In the genomic region with DNA sequence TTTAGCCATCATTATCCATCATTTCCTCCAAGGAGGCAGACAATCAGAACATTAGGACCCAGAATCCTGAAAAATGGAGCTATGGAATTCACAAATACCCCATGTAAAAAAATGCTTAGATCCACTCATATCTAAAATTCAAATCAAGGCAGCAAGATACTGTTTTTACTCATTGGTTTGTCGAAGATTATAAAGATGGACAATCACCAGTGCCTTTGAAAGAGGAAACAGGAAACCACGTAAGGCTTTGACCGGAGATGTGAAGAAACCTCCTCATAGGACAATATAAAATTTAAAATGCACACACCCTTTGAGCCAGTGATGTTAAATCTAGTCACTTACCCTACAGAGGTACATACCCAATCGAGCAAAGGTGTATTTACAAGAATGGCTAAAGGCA, we compare ENCODE assay signal across 14 cellular contexts.
DNase-seq lines count a peak whose midpoint lies in the region; ATAC-seq, FAIRE-seq and TF ChIP-seq lines count a peak whose summit lies in the region.
"Had no signal": no experiment of that assay in that cellular context is flagged by ENCODE, and none has a peak within 500 bp of the region (broad histone marks: within the 10 kb centered on the region; RNA-seq: fewer than 3 reads in every experiment).

No MANE protein-coding gene starts in this region.

- FAIRE-seq in GM12892 (lab: Jason Lieb, UNC): no peak

- no peak overlapping the region for H2AFZ ChIP-seq in Loucy (ENCODE audit: low read length)

- H3K27ac Mint-ChIP-seq in activated CD4-positive, alpha-beta T cell treated with anti-CD3 and anti-CD28 coated beads, Interleukin-2, amount 10 ng/mL, durations not matched to agents 7 days and 5 days: peak overlapping the region; percentile 94
- H3K27ac Mint-ChIP-seq in activated T-helper 2 cell treated with anti-CD3 and anti-CD28 coated beads, Interferon-gamma antibody, Interleukin-2, Interleukin-4, amounts not matched to agents 10 μg/mL and 5 μg/mL and 100 μg/mL, durations not matched to agents 14 hours and 24 hours and 36 hours: peak overlapping the region; percentile 69
- peak overlapping the region; percentile 63 for H3K27ac Mint-ChIP-seq in stimulated activated effector memory CD8-positive, alpha-beta T cell treated with anti-CD3 and anti-CD28 coated beads, Interleukin-12 subunit alpha, Interleukin-12 subunit beta, amount 100 ng/mL, for 72 hours
- H3K27ac Mint-ChIP-seq: nephron, WTC11 had no signal

- H3K36me3 ChIP-seq in Loucy (ENCODE audit: insufficient read depth, low read length): peaks cover 39% of the 10 kb centered on the region; the same call in 1 of the 2 replicates
- H3K36me3 ChIP-seq in breast epithelium: no peaks in the 10 kb centered on the region
- H3K36me3 ChIP-seq: SJSA1 had no signal

- TF ChIP-seq CTCF in Loucy (conservative IDR thresholded peaks at IDR 0.05; ENCODE audit: low read length): no peak
- TF ChIP-seq CTCF in breast epithelium (IDR thresholded peaks at IDR 0.05): no peak

- CTCF ChIA-PET in activated CD4-positive, alpha-beta T cell treated with anti-CD3 and anti-CD28 coated beads, Interleukin-2, amount 10 ng/mL, durations not matched to agents 7 days and 5 days (lab: Charles Lee): interaction anchor here (0.9 kb wide), 1 partner anchor 12 kb away, joined by 3 read pairs; no protein-coding TSS in a partner anchor

- H3K9me2 ChIP-seq in Loucy (replicated peaks; ENCODE audit: low read depth, low read length): no peaks in the 10 kb centered on the region

- POLR2A ChIA-PET in activated CD4-positive, alpha-beta T cell treated with anti-CD3 and anti-CD28 coated beads, Interleukin-2, amount 10 ng/mL, durations not matched to agents 7 days and 5 days (lab: Charles Lee): no interaction called here

- H3K4me3 ChIP-seq in Loucy (ENCODE audit: low read length, poor library complexity, severe bottlenecking) (peak overlapping the region; percentile 51), breast epithelium (no peak overlapping the region)
- H3K4me3 ChIP-seq: SJSA1 had no signal

- peaks cover 51% of the 10 kb centered on the region for H3K4me1 ChIP-seq in Loucy (ENCODE audit: insufficient read depth, low read length, poor library complexity, severe bottlenecking)
- H3K4me1 ChIP-seq in breast epithelium: no peaks in the 10 kb centered on the region

- H3K27me3 Mint-ChIP-seq in activated CD4-positive, alpha-beta T cell treated with anti-CD3 and anti-CD28 coated beads, Interleukin-2, amount 10 ng/mL, durations not matched to agents 7 days and 5 days: no peaks in the 10 kb centered on the region
- no peaks in the 10 kb centered on the region for H3K27me3 Mint-ChIP-seq in activated T-helper 2 cell treated with anti-CD3 and anti-CD28 coated beads, Interferon-gamma antibody, Interleukin-2, Interleukin-4, amounts not matched to agents 10 μg/mL and 5 μg/mL and 100 μg/mL, durations not matched to agents 14 hours and 24 hours and 36 hours (ENCODE audit: low read depth)

- no peak overlapping the region for H3K4me3 Mint-ChIP-seq in activated CD4-positive, alpha-beta T cell treated with anti-CD3 and anti-CD28 coated beads, Interleukin-2, amount 10 ng/mL, durations not matched to agents 7 days and 5 days
- H3K4me3 Mint-ChIP-seq in activated T-helper 2 cell treated with anti-CD3 and anti-CD28 coated beads, Interferon-gamma antibody, Interleukin-2, Interleukin-4, amounts not matched to agents 10 μg/mL and 5 μg/mL and 100 μg/mL, durations not matched to agents 14 hours and 24 hours and 36 hours (ENCODE audit: low read depth): peak overlapping the region; percentile 45
- H3K4me3 Mint-ChIP-seq in stimulated activated effector memory CD8-positive, alpha-beta T cell treated with anti-CD3 and anti-CD28 coated beads, Interleukin-12 subunit alpha, Interleukin-12 subunit beta, amount 100 ng/mL, for 72 hours: peak overlapping the region; percentile 30
- H3K4me3 Mint-ChIP-seq: activated T-cell treated with anti-CD3 and anti-CD28 coated beads, Interleukin-2, amount 50 U/mL, for 4 hours; nephron; WTC11 had no signal

- no peak for ATAC-seq in stimulated activated effector memory CD8-positive, alpha-beta T cell treated with anti-CD3 and anti-CD28 coated beads, Interleukin-12 subunit alpha, Interleukin-12 subunit beta, amount 100 ng/mL, for 72 hours
- ATAC-seq in GM21381 (IDR thresholded peaks at IDR 0.05; ENCODE audit: unreplicated experiment): no peak
- ATAC-seq: activated T-cell treated with anti-CD3 and anti-CD28 coated beads, Interleukin-2, amount 50 U/mL, for 4 hours; WTC11 had no signal

- no peak overlapping the region for H3K27ac ChIP-seq in breast epithelium
- H3K27ac ChIP-seq: SJSA1 had no signal

- TF ChIP-seq POLR2A in GM12892 (IDR thresholded peaks at IDR 0.05; ENCODE audit: low read depth, low read length) (no peak), breast epithelium (IDR thresholded peaks at IDR 0.05) (no peak)

- peaks cover 37% of the 10 kb centered on the region for H3K36me3 Mint-ChIP-seq in activated CD4-positive, alpha-beta T cell treated with anti-CD3 and anti-CD28 coated beads, Interleukin-2, amount 10 ng/mL, durations not matched to agents 7 days and 5 days (ENCODE audit: low read depth)
- peaks cover 9% of the 10 kb centered on the region for H3K36me3 Mint-ChIP-seq in activated T-helper 2 cell treated with anti-CD3 and anti-CD28 coated beads, Interferon-gamma antibody, Interleukin-2, Interleukin-4, amounts not matched to agents 10 μg/mL and 5 μg/mL and 100 μg/mL, durations not matched to agents 14 hours and 24 hours and 36 hours (ENCODE audit: low read depth)
- H3K36me3 Mint-ChIP-seq in stimulated activated effector memory CD8-positive, alpha-beta T cell treated with anti-CD3 and anti-CD28 coated beads, Interleukin-12 subunit alpha, Interleukin-12 subunit beta, amount 100 ng/mL, for 72 hours: peaks cover 17% of the 10 kb centered on the region
- H3K36me3 Mint-ChIP-seq: WTC11 had no signal

- H3K9ac ChIP-seq in Loucy (ENCODE audit: low read depth, low read length, poor library complexity, severe bottlenecking): peak overlapping the region; percentile 0

- H3K27me3 ChIP-seq in Loucy (ENCODE audit: insufficient read depth, low read length, poor library complexity, severe bottlenecking) (no peaks in the 10 kb centered on the region), breast epithelium (no peaks in the 10 kb centered on the region)
- H3K27me3 ChIP-seq: SJSA1 had no signal

- intact Hi-C loops in activated T-helper 2 cell treated with anti-CD3 and anti-CD28 coated beads, Interferon-gamma antibody, Interleukin-2, Interleukin-4, amounts not matched to agents 10 μg/mL and 5 μg/mL and 100 μg/mL, durations not matched to agents 14 hours and 24 hours and 36 hours (cut with micrococcal nuclease): loop anchor here (2.0 to 5.0 kb wide), 2 partner anchors 41 to 68 kb away; no protein-coding TSS in a partner anchor
- intact Hi-C loops in breast epithelium (cut with DNase I; ENCODE audit: low total_unique reads): no loop called here

- H3K4me1 Mint-ChIP-seq in activated CD4-positive, alpha-beta T cell treated with anti-CD3 and anti-CD28 coated beads, Interleukin-2, amount 10 ng/mL, durations not matched to agents 7 days and 5 days: peaks cover 72% of the 10 kb centered on the region
- peaks cover 52% of the 10 kb centered on the region for H3K4me1 Mint-ChIP-seq in activated T-helper 2 cell treated with anti-CD3 and anti-CD28 coated beads, Interferon-gamma antibody, Interleukin-2, Interleukin-4, amounts not matched to agents 10 μg/mL and 5 μg/mL and 100 μg/mL, durations not matched to agents 14 hours and 24 hours and 36 hours (ENCODE audit: low read depth)
- peaks cover 71% of the 10 kb centered on the region for H3K4me1 Mint-ChIP-seq in stimulated activated effector memory CD8-positive, alpha-beta T cell treated with anti-CD3 and anti-CD28 coated beads, Interleukin-12 subunit alpha, Interleukin-12 subunit beta, amount 100 ng/mL, for 72 hours

- H3K9me3 ChIP-seq in Loucy (ENCODE audit: insufficient read depth, low read depth, low read length): no peaks in the 10 kb centered on the region
- no peaks in the 10 kb centered on the region for H3K9me3 ChIP-seq in breast epithelium
- H3K9me3 ChIP-seq: SJSA1 had no signal

- no peak for DNase-seq in activated CD4-positive, alpha-beta T cell treated with anti-CD3 and anti-CD28 coated beads, Interleukin-2, amount 10 ng/mL, durations not matched to agents 7 days and 5 days
- DNase-seq in activated CD4-positive, alpha-beta T cell treated with anti-CD3 and anti-CD28 coated beads, Interleukin-2, amount 50 U/mL, for 1 hour: no peak
- no peak for DNase-seq in activated T-helper 2 cell treated with anti-CD3 and anti-CD28 coated beads, Interferon-gamma antibody, Interleukin-2, Interleukin-4, amounts not matched to agents 10 μg/mL and 5 μg/mL and 100 μg/mL, durations not matched to agents 14 hours and 24 hours and 36 hours (ENCODE audit: low spot score)
- no peak for DNase-seq in stimulated activated effector memory CD8-positive, alpha-beta T cell treated with anti-CD3 and anti-CD28 coated beads, Interleukin-12 subunit alpha, Interleukin-12 subunit beta, amount 100 ng/mL, for 72 hours (ENCODE audit: low spot score in 2 of 2)
- no peak for DNase-seq in GM12892 (ENCODE audit: insufficient read length)
- DNase-seq in breast epithelium (ENCODE audit: low spot score in 2 of 2): no peak
- DNase-seq: activated T-cell treated with anti-CD3 and anti-CD28 coated beads, Interleukin-2, amount 50 U/mL, for 4 hours; left ventricle myocardium superior; NCI-H82 had no signal

- peaks cover 98% of the 10 kb centered on the region for H3K79me2 ChIP-seq in Loucy (ENCODE audit: insufficient read depth, low read length)

- H3K9me3 Mint-ChIP-seq in activated CD4-positive, alpha-beta T cell treated with anti-CD3 and anti-CD28 coated beads, Interleukin-2, amount 10 ng/mL, durations not matched to agents 7 days and 5 days: no peaks in the 10 kb centered on the region
- H3K9me3 Mint-ChIP-seq in activated T-helper 2 cell treated with anti-CD3 and anti-CD28 coated beads, Interferon-gamma antibody, Interleukin-2, Interleukin-4, amounts not matched to agents 10 μg/mL and 5 μg/mL and 100 μg/mL, durations not matched to agents 14 hours and 24 hours and 36 hours: no peaks in the 10 kb centered on the region
- no peaks in the 10 kb centered on the region for H3K9me3 Mint-ChIP-seq in stimulated activated effector memory CD8-positive, alpha-beta T cell treated with anti-CD3 and anti-CD28 coated beads, Interleukin-12 subunit alpha, Interleukin-12 subunit beta, amount 100 ng/mL, for 72 hours
- H3K9me3 Mint-ChIP-seq: activated T-cell treated with anti-CD3 and anti-CD28 coated beads, Interleukin-2, amount 50 U/mL, for 4 hours; nephron; WTC11 had no signal

- H3K4me2 ChIP-seq in Loucy (ENCODE audit: low read depth, low read length, poor library complexity, severe bottlenecking): peak overlapping the region; percentile 72

- H3F3A ChIP-seq in Loucy (ENCODE audit: low read depth): peaks cover 3% of the 10 kb centered on the region; the same call in 1 of the 2 replicates

- H4K20me1 ChIP-seq in Loucy (ENCODE audit: insufficient read depth, low read length, poor library complexity, severe bottlenecking): peaks cover 74% of the 10 kb centered on the region
